Comparison of ENCODE assay signal across 11 cellular contexts in the genomic region with DNA sequence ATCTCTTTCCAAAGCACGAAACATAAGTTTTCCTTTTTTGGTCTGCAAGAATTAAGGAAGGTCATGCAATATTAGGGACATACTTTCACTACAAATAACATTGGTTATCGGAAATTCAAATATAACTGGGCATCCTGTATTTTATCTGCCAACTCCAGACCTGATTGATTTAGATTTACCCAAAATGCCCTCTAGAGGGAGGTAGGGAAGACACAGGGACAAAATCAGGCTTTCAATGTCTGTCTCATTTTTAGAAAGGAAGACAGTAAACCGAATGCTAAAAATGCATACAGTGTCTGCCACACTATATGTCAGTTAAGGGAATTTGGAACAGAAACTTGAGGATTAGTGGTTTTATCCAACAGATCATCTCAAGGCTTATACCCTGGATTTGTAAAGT.
DNase-seq lines count a peak whose midpoint lies in the region; ATAC-seq and TF ChIP-seq lines count a peak whose summit lies in the region.
"Had no signal": no experiment of that assay in that cellular context is flagged by ENCODE, and none has a peak within 500 bp of the region (broad histone marks: within the 10 kb centered on the region; RNA-seq: fewer than 3 reads in every experiment).

No MANE protein-coding gene starts in this region.

- peak; percentile 61 for TF ChIP-seq RAD21 in SK-N-SH (IDR thresholded peaks at IDR 0.05; ENCODE audit: low read length)

- H3K4me2 ChIP-seq in SK-N-SH: no peak overlapping the region

- H3K36me3 ChIP-seq in SK-N-SH (replicated peaks in 1 of 2; ENCODE audit: control insufficient read depth in 1 of 2, insufficient read depth in 2 of 2, low read length in 1 of 2): no peaks in the 10 kb centered on the region

- H3K27ac ChIP-seq in SK-N-SH (ENCODE audit: low read depth in 2 of 2, low read length in 1 of 2): no peak overlapping the region

- H3K4me1 Mint-ChIP-seq in activated T-helper 1 cell treated with anti-CD3 and anti-CD28 coated beads, Interleukin-12 subunit alpha, Interleukin-12 subunit beta, Interleukin-2, Interleukin-4 antibody, amounts not matched to agents 30 ng/mL and 10 ng/mL and 1 ng/mL, durations not matched to agents 14 hours and 24 hours and 36 hours (ENCODE audit: low read depth): no peaks in the 10 kb centered on the region

- DNase-seq in AG20443 (ENCODE audit: low spot score): peak; percentile 34
- peak; percentile 26 for DNase-seq in H4 (ENCODE audit: low spot score)
- DNase-seq in SK-N-SH: peak; percentile 40
- DNase-seq in hepatic stellate cell (ENCODE audit: low spot score): peak; percentile 21
- DNase-seq in COLO829 (ENCODE audit: low spot score): no peak
- no peak for DNase-seq in activated effector memory CD4-positive, alpha-beta T cell treated with Interleukin-2 at 50 U/mL for 16 hours
- no peak for DNase-seq in activated T-helper 1 cell treated with anti-CD3 and anti-CD28 coated beads, Interleukin-12 subunit alpha, Interleukin-12 subunit beta, Interleukin-2, Interleukin-4 antibody, amounts not matched to agents 30 ng/mL and 10 ng/mL and 1 ng/mL, durations not matched to agents 14 hours and 24 hours and 36 hours (ENCODE audit: low spot score)
- DNase-seq: amygdala, left ventricle myocardium superior, NCI-H1436 treated with DMSO at 0.1 percent for 48 hours had no signal

- H2AFZ ChIP-seq in SK-N-SH (ENCODE audit: low read depth): no peak overlapping the region

- no peak overlapping the region for H3K27ac Mint-ChIP-seq in activated T-helper 1 cell treated with anti-CD3 and anti-CD28 coated beads, Interleukin-12 subunit alpha, Interleukin-12 subunit beta, Interleukin-2, Interleukin-4 antibody, amounts not matched to agents 30 ng/mL and 10 ng/mL and 1 ng/mL, durations not matched to agents 14 hours and 24 hours and 36 hours

- H3K27me3 Mint-ChIP-seq in activated T-helper 1 cell treated with anti-CD3 and anti-CD28 coated beads, Interleukin-12 subunit alpha, Interleukin-12 subunit beta, Interleukin-2, Interleukin-4 antibody, amounts not matched to agents 30 ng/mL and 10 ng/mL and 1 ng/mL, durations not matched to agents 14 hours and 24 hours and 36 hours (ENCODE audit: insufficient read depth): peaks cover 3% of the 10 kb centered on the region

- TF ChIP-seq EP300 in SK-N-SH (IDR thresholded peaks at IDR 0.05; ENCODE audit: borderline replicate concordance in 1 of 2, low read depth in 1 of 2, low read length in 1 of 2): no peak

- H3K4me3 Mint-ChIP-seq in activated T-helper 1 cell treated with anti-CD3 and anti-CD28 coated beads, Interleukin-12 subunit alpha, Interleukin-12 subunit beta, Interleukin-2, Interleukin-4 antibody, amounts not matched to agents 30 ng/mL and 10 ng/mL and 1 ng/mL, durations not matched to agents 14 hours and 24 hours and 36 hours: no peak overlapping the region

- 57% methylated on average over 3 of the region's 3 CpGs for WGBS in SK-N-SH (ENCODE audit: low lambda C conversion rate)

- POLR2A ChIA-PET in SK-N-SH (lab: Yijun Ruan, JAX): no interaction called here

- no peaks in the 10 kb centered on the region for H3K79me2 ChIP-seq in SK-N-SH (ENCODE audit: insufficient read depth)

- no peak overlapping the region for H3K9ac ChIP-seq in SK-N-SH

- peak; percentile 64 for TF ChIP-seq CTCF in SK-N-SH (IDR thresholded peaks at IDR 0.05)

- CTCF ChIA-PET in SK-N-SH (lab: Yijun Ruan, JAX): interaction anchor here (0.7 to 1.6 kb wide), 6 partner anchors 11 to 134 kb away, joined by 3 to 7 read pairs (median 4); no protein-coding TSS in a partner anchor

- no peaks in the 10 kb centered on the region for H3K27me3 ChIP-seq in SK-N-SH (ENCODE audit: insufficient read depth)

- H3K4me3 ChIP-seq in SK-N-SH (ENCODE audit: low read depth in 2 of 2, low read length in 1 of 2): no peak overlapping the region

- no peaks in the 10 kb centered on the region; a peak in 1 of 4 replicates for H3K4me1 ChIP-seq in SK-N-SH (ENCODE audit: control insufficient read depth in 1 of 2, insufficient read depth in 2 of 2, low read depth in 1 of 2, low read length in 1 of 2)

- H3K9me3 ChIP-seq in SK-N-SH: no peaks in the 10 kb centered on the region

- H3K36me3 Mint-ChIP-seq in activated T-helper 1 cell treated with anti-CD3 and anti-CD28 coated beads, Interleukin-12 subunit alpha, Interleukin-12 subunit beta, Interleukin-2, Interleukin-4 antibody, amounts not matched to agents 30 ng/mL and 10 ng/mL and 1 ng/mL, durations not matched to agents 14 hours and 24 hours and 36 hours (ENCODE audit: low read depth): no peaks in the 10 kb centered on the region

- H4K20me1 ChIP-seq in SK-N-SH (ENCODE audit: insufficient read depth): no peaks in the 10 kb centered on the region

- no peaks in the 10 kb centered on the region for H3K9me2 ChIP-seq in SK-N-SH

- no peaks in the 10 kb centered on the region for H3F3A ChIP-seq in SK-N-SH (replicated peaks; ENCODE audit: insufficient read depth)

- peaks cover 8% of the 10 kb centered on the region for H3K9me3 Mint-ChIP-seq in activated T-helper 1 cell treated with anti-CD3 and anti-CD28 coated beads, Interleukin-12 subunit alpha, Interleukin-12 subunit beta, Interleukin-2, Interleukin-4 antibody, amounts not matched to agents 30 ng/mL and 10 ng/mL and 1 ng/mL, durations not matched to agents 14 hours and 24 hours and 36 hours

- intact Hi-C loops in activated T-helper 1 cell treated with anti-CD3 and anti-CD28 coated beads, Interleukin-12 subunit alpha, Interleukin-12 subunit beta, Interleukin-2, Interleukin-4 antibody, amounts not matched to agents 30 ng/mL and 10 ng/mL and 1 ng/mL, durations not matched to agents 14 hours and 24 hours and 36 hours (cut with micrococcal nuclease): no loop called here

- ATAC-seq in HG03159 (IDR thresholded peaks at IDR 0.05; ENCODE audit: unreplicated experiment): no peak
- ATAC-seq: left ventricle myocardium superior had no signal

TF ChIP-seq in SK-N-SH, 30 proteins besides CTCF, POLR2A, EP300 and RAD21:
- TF ChIP-seq FOSL2 (IDR thresholded peaks at IDR 0.05; ENCODE audit: borderline replicate concordance, low read depth) (no peak), MXI1 (IDR thresholded peaks at IDR 0.05; ENCODE audit: low read depth, low read length) (no peak), TCF12 (IDR thresholded peaks at IDR 0.05) (no peak), GATA2 (CRISPR knock-in tag; IDR thresholded peaks at IDR 0.05) (no peak), SMC3 (IDR thresholded peaks at IDR 0.05; ENCODE audit: low read depth, low read length) (peak; percentile 35)
- TF ChIP-seq, protein P1, sequence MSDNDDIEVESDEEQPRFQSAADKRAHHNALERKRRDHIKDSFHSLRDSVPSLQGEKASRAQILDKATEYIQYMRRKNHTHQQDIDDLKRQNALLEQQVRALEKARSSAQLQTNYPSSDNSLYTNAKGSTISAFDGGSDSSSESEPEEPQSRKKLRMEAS (IDR thresholded peaks at IDR 0.05; ENCODE audit: low read depth): no peak
- TF ChIP-seq, protein P2, sequence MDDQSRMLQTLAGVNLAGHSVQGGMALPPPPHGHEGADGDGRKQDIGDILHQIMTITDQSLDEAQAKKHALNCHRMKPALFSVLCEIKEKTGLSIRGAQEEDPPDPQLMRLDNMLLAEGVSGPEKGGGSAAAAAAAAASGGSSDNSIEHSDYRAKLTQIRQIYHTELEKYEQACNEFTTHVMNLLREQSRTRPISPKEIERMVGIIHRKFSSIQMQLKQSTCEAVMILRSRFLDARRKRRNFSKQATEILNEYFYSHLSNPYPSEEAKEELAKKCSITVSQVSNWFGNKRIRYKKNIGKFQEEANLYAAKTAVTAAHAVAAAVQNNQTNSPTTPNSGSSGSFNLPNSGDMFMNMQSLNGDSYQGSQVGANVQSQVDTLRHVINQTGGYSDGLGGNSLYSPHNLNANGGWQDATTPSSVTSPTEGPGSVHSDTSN (IDR thresholded peaks at IDR 0.05): no peak

Comparison
In these comparisons a context has a peak if more than half of its experiments do, and no peak if none do; other contexts are left out.
1. DNase-seq: peak in AG20443 (single experiment), H4 (single experiment), SK-N-SH (single experiment) and hepatic stellate cell (single experiment); none in COLO829 (single experiment), activated effector memory CD4-positive, alpha-beta T cell treated with Interleukin-2 at 50 U/mL for 16 hours (single experiment) and activated T-helper 1 cell treated with anti-CD3 and anti-CD28 coated beads, Interleukin-12 subunit alpha, Interleukin-12 subunit beta, Interleukin-2, Interleukin-4 antibody, amounts not matched to agents 30 ng/mL and 10 ng/mL and 1 ng/mL, durations not matched to agents 14 hours and 24 hours and 36 hours (single experiment).